Comparison of ENCODE assay signal across 8 cellular contexts in the genomic region with DNA sequence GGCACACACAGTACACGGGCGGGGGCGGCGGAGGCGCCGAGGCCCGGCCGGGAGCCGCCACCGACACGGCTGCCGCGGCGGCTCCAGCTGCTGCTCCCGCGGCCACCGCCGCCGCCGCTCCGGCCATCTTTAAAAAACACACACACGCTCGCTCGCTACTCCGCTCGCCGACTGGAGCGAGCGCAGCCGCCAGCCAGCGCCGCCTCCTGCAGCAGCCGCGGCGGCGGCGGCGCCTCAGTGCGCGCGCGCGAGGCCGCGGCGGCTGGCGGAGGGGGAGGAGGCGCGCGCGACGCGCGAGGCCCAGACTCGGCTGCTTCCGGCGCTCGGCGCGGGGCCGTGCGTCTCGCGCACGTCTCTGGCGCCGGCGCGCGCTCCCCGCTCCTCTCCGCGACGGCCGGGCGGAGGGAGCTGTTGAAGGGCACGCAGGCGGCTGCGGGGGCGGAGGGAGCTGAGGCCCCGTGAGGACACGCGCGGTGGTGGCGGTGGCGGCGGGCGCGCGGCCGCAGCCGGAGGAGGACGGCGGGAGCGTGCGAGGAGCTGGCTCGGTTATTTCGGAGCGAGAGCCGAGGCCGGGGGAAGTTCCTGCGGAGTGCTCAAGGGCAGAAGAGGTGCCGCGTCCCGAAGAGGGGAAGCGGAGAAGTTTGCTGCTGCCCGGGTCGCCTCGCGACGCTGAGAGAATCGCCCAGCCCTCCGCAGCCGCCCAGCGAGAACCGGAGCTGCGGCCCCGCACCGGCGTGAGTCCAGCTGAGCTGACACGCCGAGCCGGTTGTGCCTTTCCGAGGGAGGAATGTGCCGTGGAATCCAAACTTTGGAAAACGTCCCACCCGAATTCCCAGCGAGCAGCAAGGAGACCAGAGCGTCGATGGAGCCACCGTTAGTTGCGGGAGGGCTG. TPM values are rescaled to one million over a fixed set of nuclear protein-coding genes. Genes with fewer than 3 reads are reported as not detected.
DNase-seq lines count a peak whose midpoint lies in the region; ATAC-seq and TF ChIP-seq lines count a peak whose summit lies in the region.

A gene with protein sequence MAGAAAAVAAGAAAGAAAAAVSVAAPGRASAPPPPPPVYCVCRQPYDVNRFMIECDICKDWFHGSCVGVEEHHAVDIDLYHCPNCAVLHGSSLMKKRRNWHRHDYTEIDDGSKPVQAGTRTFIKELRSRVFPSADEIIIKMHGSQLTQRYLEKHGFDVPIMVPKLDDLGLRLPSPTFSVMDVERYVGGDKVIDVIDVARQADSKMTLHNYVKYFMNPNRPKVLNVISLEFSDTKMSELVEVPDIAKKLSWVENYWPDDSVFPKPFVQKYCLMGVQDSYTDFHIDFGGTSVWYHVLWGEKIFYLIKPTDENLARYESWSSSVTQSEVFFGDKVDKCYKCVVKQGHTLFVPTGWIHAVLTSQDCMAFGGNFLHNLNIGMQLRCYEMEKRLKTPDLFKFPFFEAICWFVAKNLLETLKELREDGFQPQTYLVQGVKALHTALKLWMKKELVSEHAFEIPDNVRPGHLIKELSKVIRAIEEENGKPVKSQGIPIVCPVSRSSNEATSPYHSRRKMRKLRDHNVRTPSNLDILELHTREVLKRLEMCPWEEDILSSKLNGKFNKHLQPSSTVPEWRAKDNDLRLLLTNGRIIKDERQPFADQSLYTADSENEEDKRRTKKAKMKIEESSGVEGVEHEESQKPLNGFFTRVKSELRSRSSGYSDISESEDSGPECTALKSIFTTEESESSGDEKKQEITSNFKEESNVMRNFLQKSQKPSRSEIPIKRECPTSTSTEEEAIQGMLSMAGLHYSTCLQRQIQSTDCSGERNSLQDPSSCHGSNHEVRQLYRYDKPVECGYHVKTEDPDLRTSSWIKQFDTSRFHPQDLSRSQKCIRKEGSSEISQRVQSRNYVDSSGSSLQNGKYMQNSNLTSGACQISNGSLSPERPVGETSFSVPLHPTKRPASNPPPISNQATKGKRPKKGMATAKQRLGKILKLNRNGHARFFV (minus strand): TSS at position 173 of the 892 bp plus-strand sequence. CDS start 46 bp downstream, at position 127.

- ATAC-seq in GM21515 (IDR thresholded peaks at IDR 0.05; ENCODE audit: unreplicated experiment) = peak; percentile 70

- no peaks in the 10 kb centered on the region for H3K9me2 ChIP-seq in OCI-LY7 (ENCODE audit: insufficient read depth, low read length)

- peak within 1 kb of the TSS; percentile 76 for H3K4me2 ChIP-seq in OCI-LY7 (ENCODE audit: low read length)

- H3K4me1 ChIP-seq in OCI-LY7 (ENCODE audit: insufficient read depth, low read length, poor library complexity, severe bottlenecking) (peaks cover 5% of the 10 kb centered on the region), mucosa of rectum (ENCODE audit: control insufficient read depth in 2 of 2, insufficient read depth in 2 of 2, low read length in 2 of 2) (peaks cover 11 to 21% of the 10 kb centered on the region in 2 donors)

- H4K20me1 ChIP-seq in OCI-LY7 (ENCODE audit: insufficient read depth, low read length) = no peaks in the 10 kb centered on the region; the same call in 1 of the 2 replicates

- H2AFZ ChIP-seq in OCI-LY7 (ENCODE audit: low read length) = peak within 1 kb of the TSS; percentile 84

- no peaks in the 10 kb centered on the region for H3K36me3 ChIP-seq in OCI-LY7 (ENCODE audit: insufficient read depth, low read length)
- H3K36me3 ChIP-seq in mucosa of rectum (ENCODE audit: control insufficient read depth in 2 of 2, insufficient read depth in 2 of 2, low read length in 2 of 2) = no peaks in the 10 kb centered on the region

- no peaks in the 10 kb centered on the region for H3K79me2 ChIP-seq in OCI-LY7 (ENCODE audit: insufficient read depth, low read depth, low read length)

- H3K27me3 ChIP-seq in mucosa of rectum (ENCODE audit: control insufficient read depth in 2 of 2, insufficient read depth in 2 of 2, low read length in 2 of 2) = no peaks in the 10 kb centered on the region

- no peaks in the 10 kb centered on the region for H3K9me3 ChIP-seq in OCI-LY7 (ENCODE audit: low read length)
- H3K9me3 ChIP-seq in mucosa of rectum (ENCODE audit: control insufficient read depth in 2 of 2, low read length in 2 of 2) = no peaks in the 10 kb centered on the region

- peak within 1 kb of the TSS; percentile 84 to 97 for H3K9ac ChIP-seq in mucosa of rectum (ENCODE audit: low read depth in 1 of 2, low read length in 2 of 2)

- POLR2A ChIA-PET in OCI-LY7 (lab: Charles Lee) = interaction anchor here (0.6 to 1.3 kb wide), 4 partner anchors 13 to 1562 kb away, joined by 3 to 6 read pairs (median 3); no protein-coding TSS in a partner anchor

- no TSS peak for BruUV-seq in OCI-LY7 (replicated peaks; lab: Mats Ljungman, UMichigan)

- DNase-seq in Caki2 (ENCODE audit: low read depth) = peak; percentile 89
- peak; percentile 82 for DNase-seq in HuH-7.5 (ENCODE audit: low spot score)
- DNase-seq in OCI-LY7 (ENCODE audit: low spot score) = peak; percentile 91
- DNase-seq in activated T-cell treated with anti-CD3 and anti-CD28 coated beads for 48 hours (ENCODE audit: low read depth) = peak; percentile 91
- no peak for DNase-seq in epithelial cell of proximal tubule (ENCODE audit: low read depth)
- DNase-seq in stimulated activated CD8-positive, alpha-beta memory T cell treated with anti-CD3 and anti-CD28 coated beads, Interleukin-4, amount 100 ng/mL, for 1 hour (ENCODE audit: low read depth in 2 of 2, low spot score in 1 of 2) = peak; percentile 66 to 79

- CTCF ChIA-PET in OCI-LY7 (lab: Charles Lee; ENCODE audit: unreplicated experiment) = interaction anchor here (0.6 to 0.8 kb wide), 2 partner anchors 127 to 164 kb away, joined by 3 to 5 read pairs; no protein-coding TSS in a partner anchor

- in situ Hi-C loops in Caki2 (cut with HindIII; ENCODE audit: low pct_unique_long_range_greater_than_20kb, low sequenced_read_pairs) = no loop called here

- H3K27ac ChIP-seq in OCI-LY7 (ENCODE audit: low read depth, low read length, poor library complexity, severe bottlenecking) (peak within 1 kb of the TSS; percentile 48), mucosa of rectum (ENCODE audit: low read depth in 2 of 2, low read length in 2 of 2) (peak within 1 kb of the TSS; percentile 98)

- intact Hi-C loops in OCI-LY7 (cut with micrococcal nuclease; ENCODE audit: unreplicated experiment) = loop anchor here (1.0 to 10.0 kb wide), 6 partner anchors 55 to 838 kb away; a partner anchor contains a TSS

- TF ChIP-seq CTCF in OCI-LY7 (conservative IDR thresholded peaks at IDR 0.05; ENCODE audit: low read length) (no peak), epithelial cell of proximal tubule (conservative IDR thresholded peaks at IDR 0.05; ENCODE audit: low read depth, low read length) (no peak)

- H3K4me3 ChIP-seq in OCI-LY7 (ENCODE audit: low read depth, low read length, poor library complexity, severe bottlenecking) (peak within 1 kb of the TSS; percentile 73), epithelial cell of proximal tubule (ENCODE audit: low read depth, low read length) (peak within 1 kb of the TSS; percentile 88), mucosa of rectum (ENCODE audit: low read length in 2 of 2) (peak within 1 kb of the TSS; percentile 84 to 87)

RNA-seq across cellular contexts. Expression of the gene that starts here (rescaled TPM):
- 0.17 and 1.7 TPM in 2 replicates for total RNA-seq in Caki2 (2014; rRNA removed; shearing (Covaris generic); ENCODE audit: low replicate concordance)
- 3.3 and 9.8 TPM in 2 replicates for total RNA-seq in OCI-LY7 (2014; rRNA removed; shearing (Covaris generic))
- total RNA-seq in OCI-LY7 (2022) (3.3 and 7.7 TPM in 2 replicates), epithelial cell of proximal tubule (1.6 and 7.6 TPM in 2 replicates)
